Comparison of ENCODE assay signal across 20 cellular contexts in genomic region chr11:70464509-70465361, GRCh38.
DNase-seq lines count a peak whose midpoint lies in the region; ATAC-seq and TF ChIP-seq lines count a peak whose summit lies in the region.
"Had no signal": no experiment of that assay in that cellular context is flagged by ENCODE, and none has a peak within 500 bp of the region (broad histone marks: within the 10 kb centered on the region; RNA-seq: fewer than 3 reads in every experiment).

No MANE protein-coding gene starts in this region.

- peak; percentile 76 for DNase-seq in H7
- peak; percentile 83 for DNase-seq in left kidney (ENCODE audit: low read depth, low spot score)
- no peak for DNase-seq in iPS-NIHi7 (ENCODE audit: extremely low spot score)
- DNase-seq in HUDEP-2 (lab: John Stamatoyannopoulos, UW; ENCODE audit: unreplicated experiment in 76 of 76): no peak
- DNase-seq: BE2C; CD8-positive, alpha-beta memory T cell; DND-41; GDM1; GOT3; MV-4-11; NCI-H1436 treated with DMSO at 0.1 percent for 48 hours; NCI-H2081; NCI-H226; NCI-H526; Right ventricle myocardium superior had no signal

- H3K9me3 ChIP-seq in OCI-LY3 (ENCODE audit: insufficient read depth, low read length): no peaks in the 10 kb centered on the region
- H3K9me3 ChIP-seq: BE2C had no signal

- H3K4me3 ChIP-seq in H7 (ENCODE audit: insufficient read depth, low read depth, low read length) (no peak overlapping the region), OCI-LY3 (ENCODE audit: low read length) (peak overlapping the region; percentile 36)

- H3K4me2 ChIP-seq in OCI-LY3 (ENCODE audit: low read length): peak overlapping the region; percentile 62

- H3K27ac Mint-ChIP-seq in stimulated activated memory B cell treated with anti-CD40 and anti-IgM and Interleukin-4, amounts not matched to agents 10 μg/mL and 1 μg/mL and 100 μg/mL, for 72 hours: no peak overlapping the region
- H3K27ac Mint-ChIP-seq: CD8-positive, alpha-beta memory T cell had no signal

- H4K20me1 ChIP-seq in OCI-LY3 (ENCODE audit: insufficient read depth, low read length): no peaks in the 10 kb centered on the region

- H3K36me3 ChIP-seq in H7 (replicated peaks; ENCODE audit: control insufficient read depth, insufficient read depth, low read length) (no peaks in the 10 kb centered on the region), OCI-LY3 (replicated peaks; ENCODE audit: low read depth, low read length) (no peaks in the 10 kb centered on the region)
- H3K36me3 ChIP-seq: BE2C had no signal

- peaks cover 57% of the 10 kb centered on the region for H3K27me3 Mint-ChIP-seq in stimulated activated memory B cell treated with anti-CD40 and anti-IgM and Interleukin-4, amounts not matched to agents 10 μg/mL and 1 μg/mL and 100 μg/mL, for 72 hours

- no peaks in the 10 kb centered on the region for H3K79me2 ChIP-seq in OCI-LY3 (ENCODE audit: low read length)

- no peak overlapping the region for H3K4me3 Mint-ChIP-seq in stimulated activated memory B cell treated with anti-CD40 and anti-IgM and Interleukin-4, amounts not matched to agents 10 μg/mL and 1 μg/mL and 100 μg/mL, for 72 hours
- H3K4me3 Mint-ChIP-seq: CD8-positive, alpha-beta memory T cell had no signal

- peak; percentile 25 for ATAC-seq in stimulated activated memory B cell treated with anti-CD40 and anti-IgM and Interleukin-4, amounts not matched to agents 10 μg/mL and 1 μg/mL and 100 μg/mL, for 72 hours
- ATAC-seq in GM21737 (IDR thresholded peaks at IDR 0.05; ENCODE audit: unreplicated experiment): no peak
- ATAC-seq: Panc1, SK-N-SH treated with all-trans-retinoic acid at 6 μM for 48 hours had no signal

- peaks cover 6% of the 10 kb centered on the region for H3K4me1 Mint-ChIP-seq in stimulated activated memory B cell treated with anti-CD40 and anti-IgM and Interleukin-4, amounts not matched to agents 10 μg/mL and 1 μg/mL and 100 μg/mL, for 72 hours
- H3K4me1 Mint-ChIP-seq: CD8-positive, alpha-beta memory T cell had no signal

- TF ChIP-seq CTCF in OCI-LY3 (IDR thresholded peaks at IDR 0.05; ENCODE audit: low read depth, low read length): no peak

- peak overlapping the region; percentile 9; the same call in 1 of the 2 replicates for H3K9ac ChIP-seq in OCI-LY3 (ENCODE audit: low read length)

- H3K27me3 ChIP-seq in H7 (ENCODE audit: control insufficient read depth, insufficient read depth, low read length): no peaks in the 10 kb centered on the region
- peaks cover 3% of the 10 kb centered on the region; the same call in 1 of the 2 replicates for H3K27me3 ChIP-seq in OCI-LY3 (ENCODE audit: low read depth, low read length)
- H3K27me3 ChIP-seq: BE2C had no signal

- 0 out of 2 replicates have a peak overlapping the region, but pooled peaks have one; percentile 8 for H2AFZ ChIP-seq in OCI-LY3 (ENCODE audit: low read depth, low read length)

- no peaks in the 10 kb centered on the region for H3K9me3 Mint-ChIP-seq in stimulated activated memory B cell treated with anti-CD40 and anti-IgM and Interleukin-4, amounts not matched to agents 10 μg/mL and 1 μg/mL and 100 μg/mL, for 72 hours
- H3K9me3 Mint-ChIP-seq: CD8-positive, alpha-beta memory T cell had no signal

- H3K4me1 ChIP-seq in OCI-LY3 (ENCODE audit: low read length): peaks cover 58% of the 10 kb centered on the region
- H3K4me1 ChIP-seq: BE2C had no signal

- no peak overlapping the region for H3K27ac ChIP-seq in OCI-LY3 (ENCODE audit: low read length)

- no peaks in the 10 kb centered on the region for H3K36me3 Mint-ChIP-seq in stimulated activated memory B cell treated with anti-CD40 and anti-IgM and Interleukin-4, amounts not matched to agents 10 μg/mL and 1 μg/mL and 100 μg/mL, for 72 hours
- H3K36me3 Mint-ChIP-seq: CD8-positive, alpha-beta memory T cell had no signal

Comparison
In these comparisons a context has a peak if more than half of its experiments do, and no peak if none do; other contexts are left out.
1. DNase-seq: peak in H7 (single experiment) and left kidney (single experiment); none in iPS-NIHi7 (single experiment) and HUDEP-2 (0 of 76).